ENCODE assay signal across 18 cellular contexts in genomic region chr2:184927040-184927439, GRCh38.
DNase-seq lines count a peak whose midpoint lies in the region; TF ChIP-seq lines count a peak whose summit lies in the region.
"Had no signal": no experiment of that assay in that cellular context is flagged by ENCODE, and none has a peak within 500 bp of the region (broad histone marks: within the 10 kb centered on the region; RNA-seq: fewer than 3 reads in every experiment).

No MANE protein-coding gene starts in this region.

- no peaks in the 10 kb centered on the region for H3K23me2 ChIP-seq in H9 (ENCODE audit: insufficient read length, low read depth, low read length, poor library complexity, severe bottlenecking)

- no peak overlapping the region for H2AK5ac ChIP-seq in H9 (ENCODE audit: insufficient read length, low read length)

- no peak overlapping the region for H4K5ac ChIP-seq in H9 (ENCODE audit: insufficient read length, low read depth, low read length)

- H2BK12ac ChIP-seq in H9 (ENCODE audit: insufficient read length, low read depth, low read length): no peak overlapping the region

- H4K91ac ChIP-seq in H9 (ENCODE audit: insufficient read length, low read depth, low read length): no peak overlapping the region

- H2BK20ac ChIP-seq in H9 (ENCODE audit: low read depth, low read length, poor library complexity, severe bottlenecking): no peak overlapping the region

- H2AFZ ChIP-seq in H9 (ENCODE audit: low read length): no peak overlapping the region
- H2AFZ ChIP-seq: GM23248 had no signal

- no peak overlapping the region for H4K8ac ChIP-seq in H9 (replicated peaks; ENCODE audit: insufficient read length, low read depth, low read length)

- no peaks in the 10 kb centered on the region for H3K27me3 Mint-ChIP-seq in H9 (ENCODE audit: low read depth)
- H3K27me3 Mint-ChIP-seq: CD4-positive, CD25-positive, alpha-beta regulatory T cell had no signal

- H3K9ac ChIP-seq in H9 (ENCODE audit: extremely low read depth, insufficient read length, low read length): no peak overlapping the region
- H3K9ac ChIP-seq: BLaER1, GM23248 had no signal

- H3K9me3 Mint-ChIP-seq in H9: peaks cover 8 to 9% of the 10 kb centered on the region in 2 experiments; a peak in 4 of 5 replicates

- no peaks in the 10 kb centered on the region for H3K4me1 Mint-ChIP-seq in H9
- H3K4me1 Mint-ChIP-seq: CD4-positive, CD25-positive, alpha-beta regulatory T cell had no signal

- DNase-seq in H9 (no peak), SJCRH30 (peak; percentile 17 to 53), amniotic epithelial cell (ENCODE audit: low read depth) (peak; percentile 10), NCI-H524 (lab: John Stamatoyannopoulos, UW) (no peak)
- no peak for DNase-seq in stimulated activated CD4-positive, alpha-beta T cell treated with anti-CD3 and anti-CD28 coated beads, Interleukin-4, amount 100 ng/mL, for 4 hours
- DNase-seq in stimulated activated naive CD4-positive, alpha-beta T cell (lab: John Stamatoyannopoulos, UW): no peak
- DNase-seq: Caco-2; CD4-positive, CD25-positive, alpha-beta regulatory T cell; CD8-positive, alpha-beta T cell; DMS153; DND-41; GDM1; GM23248; HFFc6 had no signal

- no peak overlapping the region for H3K27ac Mint-ChIP-seq in H9
- H3K27ac Mint-ChIP-seq: CD4-positive, CD25-positive, alpha-beta regulatory T cell; CD8-positive, alpha-beta T cell; HFFc6 had no signal

- TF ChIP-seq CTCF in H9 (conservative IDR thresholded peaks at IDR 0.05): peak; percentile 32; the same call in 2 of the 3 replicates

- H3K4ac ChIP-seq in H9 (ENCODE audit: low read depth, low read length): no peak overlapping the region

- no peaks in the 10 kb centered on the region for H3K79me1 ChIP-seq in H9 (ENCODE audit: insufficient read depth, low read depth, low read length, poor library complexity, severe bottlenecking)

- no peak overlapping the region for H3T11ph ChIP-seq in H9 (ENCODE audit: low read length)

- H3K4me3 ChIP-seq in SJCRH30: no peak overlapping the region
- H3K4me3 ChIP-seq: BLaER1, GM12878, GM23248, HAP-1 had no signal

- H3K27me3 ChIP-seq in H9 (ENCODE audit: insufficient read depth, low read length) (no peaks in the 10 kb centered on the region), SJCRH30 (no peaks in the 10 kb centered on the region)
- H3K27me3 ChIP-seq: BLaER1 had no signal

- no peaks in the 10 kb centered on the region for H4K20me1 ChIP-seq in H9 (ENCODE audit: control insufficient read depth, insufficient read depth, insufficient read length)
- H4K20me1 ChIP-seq: BLaER1 had no signal

- H3K36me3 ChIP-seq in SJCRH30: peaks cover 2% of the 10 kb centered on the region; the same call in 1 of the 2 replicates
- H3K36me3 ChIP-seq: BLaER1, HAP-1 had no signal

- H3K9me3 ChIP-seq in H9 (ENCODE audit: control insufficient read depth, low read depth, low read length) (no peaks in the 10 kb centered on the region), SJCRH30 (replicated peaks) (peaks cover 3% of the 10 kb centered on the region; the same call in 1 of the 2 replicates)
- H3K9me3 ChIP-seq: HAP-1 had no signal

- H3K14ac ChIP-seq in H9 (ENCODE audit: insufficient read depth, low read length): no peak overlapping the region

- no peak overlapping the region for H2BK120ac ChIP-seq in H9 (ENCODE audit: low read depth, low read length, poor library complexity, severe bottlenecking)

- H3K4me3 Mint-ChIP-seq in H9: no peak overlapping the region
- H3K4me3 Mint-ChIP-seq: CD4-positive, CD25-positive, alpha-beta regulatory T cell; CD8-positive, alpha-beta T cell; HFFc6 had no signal

- H3K4me2 ChIP-seq in H9 (ENCODE audit: insufficient read depth, insufficient read length, low read length): no peak overlapping the region
- H3K4me2 ChIP-seq: BLaER1 had no signal

- H3K36me3 Mint-ChIP-seq in H9 (ENCODE audit: insufficient read depth in 1 of 3, low read depth in 3 of 3): peaks cover 3 to 10% (median 4%) of the 10 kb centered on the region in 3 experiments; a peak in 6 of 7 replicates
- H3K36me3 Mint-ChIP-seq: CD4-positive, CD25-positive, alpha-beta regulatory T cell; CD8-positive, alpha-beta T cell had no signal

- no peak overlapping the region for H3K18ac ChIP-seq in H9 (ENCODE audit: insufficient read length, low read depth, low read length)

- H3K79me2 ChIP-seq in H9 (ENCODE audit: insufficient read depth, low read length): no peaks in the 10 kb centered on the region

- H2BK15ac ChIP-seq in H9 (ENCODE audit: low read depth, low read length): no peak overlapping the region

- H3K4me1 ChIP-seq in H9 (ENCODE audit: insufficient read depth, low read length): no peaks in the 10 kb centered on the region
- no peaks in the 10 kb centered on the region for H3K4me1 ChIP-seq in SJCRH30
- H3K4me1 ChIP-seq: BLaER1, Caco-2, HAP-1 had no signal

- no peak overlapping the region for H3K23ac ChIP-seq in H9 (ENCODE audit: insufficient read length, low read depth, low read length)

- WGBS in H9 (ENCODE audit: extremely low coverage, insufficient read length, low lambda C conversion rate): no CpG with 5 or more reads among the region's 2 CpGs

- H3K56ac ChIP-seq in H9 (ENCODE audit: insufficient read length, low read depth, low read length): no peak overlapping the region

- H2BK5ac ChIP-seq in H9 (ENCODE audit: insufficient read length, low read length): no peak overlapping the region

- H3K27ac ChIP-seq in H9 (ENCODE audit: insufficient read length, low read depth, low read length): no peak overlapping the region
- H3K27ac ChIP-seq in SJCRH30: no peak overlapping the region
- H3K27ac ChIP-seq: BLaER1, C4-2B, GM23248 had no signal

Comparison
In these comparisons a context has a peak if more than half of its experiments do, and no peak if none do; other contexts are left out.
1. DNase-seq: peak in SJCRH30 (2 of 2) and amniotic epithelial cell (single experiment); none in H9 (single experiment), stimulated activated CD4-positive, alpha-beta T cell treated with anti-CD3 and anti-CD28 coated beads, Interleukin-4, amount 100 ng/mL, for 4 hours (0 of 2), stimulated activated naive CD4-positive, alpha-beta T cell (0 of 6) and NCI-H524 (0 of 2).